ENCODE assay signal across 9 cellular contexts in the genomic region with DNA sequence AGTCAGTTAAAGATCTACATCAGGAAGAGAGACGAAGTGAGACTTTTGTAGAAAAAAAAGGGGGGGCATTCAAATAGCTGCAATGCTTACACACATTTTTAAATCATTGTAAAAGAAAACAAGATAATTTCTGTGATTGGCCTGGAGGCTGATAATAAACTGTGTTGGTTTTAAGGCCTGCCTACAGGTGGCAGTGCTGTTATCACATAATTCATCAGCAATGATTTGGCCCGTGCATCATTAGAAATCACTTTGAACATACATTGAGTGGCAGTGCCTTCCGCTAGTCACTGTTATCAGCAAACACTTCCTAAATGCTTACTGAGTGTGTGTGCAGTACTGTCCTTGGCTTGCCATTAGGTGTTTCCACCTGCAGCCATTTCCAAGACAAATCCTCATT.
DNase-seq lines count a peak whose midpoint lies in the region; ATAC-seq, FAIRE-seq and TF ChIP-seq lines count a peak whose summit lies in the region.
"Had no signal": no experiment of that assay in that cellular context is flagged by ENCODE, and none has a peak within 500 bp of the region (broad histone marks: within the 10 kb centered on the region; RNA-seq: fewer than 3 reads in every experiment).

No MANE protein-coding gene starts in this region.

- no peaks in the 10 kb centered on the region for H4K20me1 ChIP-seq in osteoblast (ENCODE audit: insufficient read depth, low read length)

- DNase-seq in ELR (ENCODE audit: low read depth), result peak; percentile 3
- peak; percentile 28 for DNase-seq in NCI-H1092 treated with DMSO at 0.1 percent for 48 hours (lab: John Stamatoyannopoulos, UW)
- DNase-seq in bronchial epithelial cell (ENCODE audit: low read depth), result peak; percentile 61
- DNase-seq in osteoblast (ENCODE audit: insufficient read length, low spot score, missing footprints), result no peak
- DNase-seq in globus pallidus (ENCODE audit: low spot score), result no peak
- no peak for DNase-seq in activated CD4-positive, alpha-beta T cell treated with anti-CD3 and anti-CD28 coated beads, Interleukin-2, amount 50 U/mL, for 4 hours
- DNase-seq: activated CD4-positive, CD25-positive, alpha-beta regulatory T cell had no signal

- ATAC-seq in HG03354 (IDR thresholded peaks at IDR 0.05; ENCODE audit: poor library complexity, severe bottlenecking, unreplicated experiment), result no peak

- TF ChIP-seq CTCF in bronchial epithelial cell (IDR thresholded peaks at IDR 0.05; ENCODE audit: insufficient read depth, low read length, severe bottlenecking), result peak; percentile 59
- TF ChIP-seq CTCF in osteoblast (IDR thresholded peaks at IDR 0.05; ENCODE audit: extremely low read depth, low read depth, low read length), result peak; percentile 62

- H3K79me2 ChIP-seq in osteoblast (ENCODE audit: insufficient read depth, low read length), result no peaks in the 10 kb centered on the region

- H3K4me1 ChIP-seq in osteoblast (ENCODE audit: insufficient read depth, low read length), result peaks cover 3% of the 10 kb centered on the region

- no peak overlapping the region for H2AFZ ChIP-seq in osteoblast (ENCODE audit: low read length)

- H3K27ac ChIP-seq in osteoblast (ENCODE audit: low read depth, low read length), result no peak overlapping the region

- H3K27me3 ChIP-seq in bronchial epithelial cell (ENCODE audit: control insufficient read depth, insufficient read depth, low read length), result no peaks in the 10 kb centered on the region
- no peaks in the 10 kb centered on the region for H3K27me3 ChIP-seq in osteoblast (ENCODE audit: insufficient read depth, low read length)

- H3K4me2 ChIP-seq in osteoblast (ENCODE audit: insufficient read depth, low read length), result no peak overlapping the region

- H3K9me3 ChIP-seq in osteoblast (ENCODE audit: low read depth, low read length), result no peaks in the 10 kb centered on the region

- no peak for FAIRE-seq in bronchial epithelial cell (lab: Jason Lieb, UNC)
- FAIRE-seq: GM18507 had no signal

- H3K36me3 ChIP-seq in bronchial epithelial cell (ENCODE audit: control insufficient read depth, insufficient read depth, low read length) (no peaks in the 10 kb centered on the region), osteoblast (ENCODE audit: insufficient read depth, low read length) (no peaks in the 10 kb centered on the region)

- no peak overlapping the region for H3K4me3 ChIP-seq in bronchial epithelial cell (ENCODE audit: low read depth, low read length)
- H3K4me3 ChIP-seq in osteoblast (ENCODE audit: insufficient read depth, low read length), result no peak overlapping the region

Comparison
In these comparisons a context has a peak if more than half of its experiments do, and no peak if none do; other contexts are left out.
1. DNase-seq: peak in ELR (single experiment), NCI-H1092 treated with DMSO at 0.1 percent for 48 hours (single experiment) and bronchial epithelial cell (single experiment); none in osteoblast (single experiment), globus pallidus (single experiment) and activated CD4-positive, alpha-beta T cell treated with anti-CD3 and anti-CD28 coated beads, Interleukin-2, amount 50 U/mL, for 4 hours (0 of 2).